8 cellular contexts compared by ENCODE assay signal in genomic region chr1:201481761-201482493, GRCh38. TPM values are rescaled to one million over a fixed set of nuclear protein-coding genes. Genes with fewer than 3 reads are reported as not detected.
DNase-seq lines count a peak whose midpoint lies in the region; ATAC-seq and TF ChIP-seq lines count a peak whose summit lies in the region.

No MANE protein-coding gene starts in this region.

- H3K4me1 Mint-ChIP-seq in chondrocyte (ENCODE audit: low read depth): peaks cover 29% of the 10 kb centered on the region

- no peaks in the 10 kb centered on the region for H3K36me3 Mint-ChIP-seq in chondrocyte (ENCODE audit: low read depth)

- H3K9me3 Mint-ChIP-seq in chondrocyte (ENCODE audit: low read depth): no peaks in the 10 kb centered on the region

- TF ChIP-seq CTCF in AG09319 (IDR thresholded peaks at IDR 0.05; ENCODE audit: low read depth, low read length) (peak; percentile 90), chondrocyte (IDR thresholded peaks at IDR 0.05) (peak; percentile 99)

- DNase-seq in AG09319 (ENCODE audit: extremely low read depth, low read depth): no peak
- peak; percentile 80 for DNase-seq in NCI-H345 treated with DMSO at 0.1 percent for 48 hours (lab: John Stamatoyannopoulos, UW; ENCODE audit: unreplicated experiment)
- DNase-seq in activated CD4-positive, alpha-beta T cell treated with anti-CD3 and anti-CD28 coated beads for 24 hours (ENCODE audit: low read depth in 2 of 2): peak; percentile 71 to 73
- peak; percentile 95 for DNase-seq in chondrocyte (ENCODE audit: low spot score)
- DNase-seq in kidney tubule cell (ENCODE audit: low spot score): peak; percentile 82
- peak; percentile 81 for DNase-seq in stimulated activated CD4-positive, alpha-beta T cell treated with anti-CD3 and anti-CD28 coated beads, Interleukin-1b, Interleukin-23, amount 100 ng/mL, for 48 hours

- no peak overlapping the region for H3K27ac Mint-ChIP-seq in chondrocyte (ENCODE audit: unreplicated experiment)

- H3K4me3 Mint-ChIP-seq in chondrocyte (ENCODE audit: unreplicated experiment): no peak overlapping the region

- ATAC-seq in GM18873 (IDR thresholded peaks at IDR 0.05; ENCODE audit: low FRiP score, unreplicated experiment) (peak; percentile 57), HG03135 (IDR thresholded peaks at IDR 0.05; ENCODE audit: unreplicated experiment) (peak; percentile 72)

- no peaks in the 10 kb centered on the region for H3K27me3 Mint-ChIP-seq in chondrocyte (ENCODE audit: low read depth)

RNA-seq across cellular contexts. Expression of gene PHLDA3, which starts 12.9 kb away (rescaled TPM):
- total RNA-seq in chondrocyte: 111 to 120 TPM (median 115 TPM) in 3 replicates

RNA-seq across cellular contexts. Expression of gene CSRP1, which starts 25.0 kb away (rescaled TPM):
- 1.3 to 7.1 TPM (median 5.9 TPM) in 3 replicates for total RNA-seq in chondrocyte

RNA-seq across cellular contexts. Expression of gene NAV1, which starts 57.0 kb away (rescaled TPM):
- total RNA-seq in chondrocyte: 201 to 294 TPM (median 211 TPM) in 3 replicates
